In the genomic region with DNA sequence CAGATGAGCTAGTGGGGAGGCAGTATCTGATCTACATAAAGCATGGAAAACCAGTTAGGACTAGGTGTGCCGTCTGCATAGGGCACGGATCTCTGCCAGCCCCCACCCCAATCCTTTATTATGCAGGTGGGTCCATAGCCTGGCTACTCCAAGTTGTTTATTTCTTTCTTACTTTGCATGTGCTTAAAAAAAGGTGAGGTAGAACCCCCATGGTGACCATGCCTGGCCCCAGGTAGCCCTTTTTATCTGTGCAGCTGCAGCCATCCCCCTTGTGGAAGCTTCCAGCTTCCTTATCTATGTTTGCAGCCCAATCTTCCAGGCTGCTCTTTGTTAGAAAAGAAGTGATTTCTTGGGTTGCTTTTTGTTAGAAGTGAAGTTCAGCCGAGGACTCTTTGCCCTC, we compare ENCODE assay signal across 1 cellular context.
A peak's percentile ranks its signal among the peaks of the same experiment; 100 is the strongest.
TF ChIP-seq lines count a peak whose summit lies in the region.

No MANE protein-coding gene starts in this region.

TF ChIP-seq in H1, 55 proteins besides CTCF, POLR2A, EP300 and RAD21 (continued from another document):
- TF ChIP-seq POLR2AphosphoS5 (IDR thresholded peaks at IDR 0.05; ENCODE audit: low read depth, low read length) = no peak
- no peak for TF ChIP-seq TBP (IDR thresholded peaks at IDR 0.05; ENCODE audit: low read depth, low read length)
- TF ChIP-seq, protein P1, sequence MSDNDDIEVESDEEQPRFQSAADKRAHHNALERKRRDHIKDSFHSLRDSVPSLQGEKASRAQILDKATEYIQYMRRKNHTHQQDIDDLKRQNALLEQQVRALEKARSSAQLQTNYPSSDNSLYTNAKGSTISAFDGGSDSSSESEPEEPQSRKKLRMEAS (IDR thresholded peaks at IDR 0.05) = peak; percentile 50
- TF ChIP-seq CREB1 (IDR thresholded peaks at IDR 0.05) = no peak
- TF ChIP-seq, protein P2, sequence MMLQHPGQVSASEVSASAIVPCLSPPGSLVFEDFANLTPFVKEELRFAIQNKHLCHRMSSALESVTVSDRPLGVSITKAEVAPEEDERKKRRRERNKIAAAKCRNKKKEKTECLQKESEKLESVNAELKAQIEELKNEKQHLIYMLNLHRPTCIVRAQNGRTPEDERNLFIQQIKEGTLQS (IDR thresholded peaks at IDR 0.05; ENCODE audit: insufficient read depth, low read depth, low read length) = no peak
